In genomic region chr11:117458275-117459120, GRCh38 we compare ENCODE assay signal across 12 cellular contexts.
DNase-seq lines count a peak whose midpoint lies in the region; ATAC-seq, FAIRE-seq and TF ChIP-seq lines count a peak whose summit lies in the region.
"Had no signal": no experiment of that assay in that cellular context is flagged by ENCODE, and none has a peak within 500 bp of the region (broad histone marks: within the 10 kb centered on the region; RNA-seq: fewer than 3 reads in every experiment).

No MANE protein-coding gene starts in this region.

- no peak overlapping the region for H4K8ac ChIP-seq in mesendoderm (ENCODE audit: low read depth, low read length)

- no peak overlapping the region for H3K56ac ChIP-seq in mesendoderm (ENCODE audit: low read length)

- no peaks in the 10 kb centered on the region for H3K79me1 ChIP-seq in mesendoderm (ENCODE audit: low read length)

- H3K4ac ChIP-seq in mesendoderm (ENCODE audit: low read depth, low read length), result no peak overlapping the region

- no peak overlapping the region for H3K27ac ChIP-seq in mesendoderm (ENCODE audit: low read depth, low read length)
- H3K27ac ChIP-seq: KMS-11 had no signal

- DNase-seq in GM10266 (ENCODE audit: extremely low spot score) (peak; percentile 46), SHP77 treated with DMSO at 0.1 percent for 48 hours (lab: John Stamatoyannopoulos, UW) (peak; percentile 53), mesendoderm (no peak), epidermal melanocyte (ENCODE audit: insufficient read length, low spot score) (no peak), RCC 7860 (ENCODE audit: low spot score) (no peak)

- no peak for TF ChIP-seq CTCF in GM10266 (IDR thresholded peaks at IDR 0.05; ENCODE audit: control insufficient read depth, insufficient read depth, low read depth, missing control alignments)

- H3K36me3 ChIP-seq in mesendoderm (ENCODE audit: control insufficient read depth, insufficient read depth, low read length), result no peaks in the 10 kb centered on the region

- H3K9ac ChIP-seq in mesendoderm (ENCODE audit: low read length), result no peak overlapping the region
- H3K9ac ChIP-seq: KMS-11 had no signal

- H2BK15ac ChIP-seq in mesendoderm (replicated peaks; ENCODE audit: low read depth), result no peak overlapping the region

- H2BK5ac ChIP-seq in mesendoderm (ENCODE audit: low read length), result no peak overlapping the region

- H4K5ac ChIP-seq in mesendoderm (ENCODE audit: low read length), result no peak overlapping the region

- no peak overlapping the region for H3K4me2 ChIP-seq in mesendoderm (ENCODE audit: low read length)
- H3K4me2 ChIP-seq: KMS-11 had no signal

- no peak overlapping the region for H3K4me3 ChIP-seq in mesendoderm (ENCODE audit: low read length)

- no peak overlapping the region for H2AK5ac ChIP-seq in mesendoderm (ENCODE audit: low read length)

- no peaks in the 10 kb centered on the region for H3K79me2 ChIP-seq in mesendoderm (ENCODE audit: control insufficient read depth, insufficient read depth, low read length)

- peak overlapping the region; percentile 24 for H3K23ac ChIP-seq in mesendoderm (ENCODE audit: low read length)

- no peak overlapping the region for H2BK120ac ChIP-seq in mesendoderm (ENCODE audit: low read depth, low read length)

- no CpG with 5 or more reads among the region's 22 CpGs for WGBS in mesendoderm (ENCODE audit: extremely low coverage, insufficient coverage, low lambda C conversion rate)

- H3K4me1 ChIP-seq in mesendoderm (ENCODE audit: control insufficient read depth, low read depth, low read length), result no peaks in the 10 kb centered on the region

- peak; percentile 40 for ATAC-seq in HG02642 (IDR thresholded peaks at IDR 0.05; ENCODE audit: poor library complexity, unreplicated experiment)
- no peak for ATAC-seq in HG03354 (IDR thresholded peaks at IDR 0.05; ENCODE audit: poor library complexity, severe bottlenecking, unreplicated experiment)
- ATAC-seq in GM19455 (IDR thresholded peaks at IDR 0.05; ENCODE audit: unreplicated experiment), result no peak
- ATAC-seq: esophagus mucosa, HCT116 had no signal

- no peak overlapping the region for H3K18ac ChIP-seq in mesendoderm (ENCODE audit: low read length)

- FAIRE-seq in RCC 7860 (lab: Jason Lieb, UNC), result no peak
- FAIRE-seq: G401.6 had no signal

- H3K27me3 ChIP-seq in mesendoderm (ENCODE audit: insufficient read depth, low read length, poor library complexity), result no peaks in the 10 kb centered on the region

Comparison
In these comparisons a context has a peak if more than half of its experiments do, and no peak if none do; other contexts are left out.
1. DNase-seq: peak in GM10266 (single experiment) and SHP77 treated with DMSO at 0.1 percent for 48 hours (single experiment); none in mesendoderm (single experiment), epidermal melanocyte (single experiment) and RCC 7860 (single experiment).